1 cellular context compared by ENCODE assay signal in genomic region chrX:54639346-54640102, GRCh38.
TF ChIP-seq lines count a peak whose summit lies in the region.

No MANE protein-coding gene starts in this region.

TF ChIP-seq in HEK293, 187 proteins besides CTCF, POLR2A, EP300 and RAD21 (continued from another document and continues in another):
- no peak for TF ChIP-seq HIC1 (tag by site-specific recombination; IDR thresholded peaks at IDR 0.05)
- no peak for TF ChIP-seq ZNF404 (tag by site-specific recombination; IDR thresholded peaks at IDR 0.05)
- TF ChIP-seq ZFP69B (tag by site-specific recombination; IDR thresholded peaks at IDR 0.05): peak; percentile 90
- no peak for TF ChIP-seq ZNF148 (tag by site-specific recombination; IDR thresholded peaks at IDR 0.05; ENCODE audit: borderline replicate concordance)
- TF ChIP-seq ZNF623 (tag by site-specific recombination; IDR thresholded peaks at IDR 0.05): no peak
- no peak for TF ChIP-seq EGR2 (tag by site-specific recombination; IDR thresholded peaks at IDR 0.05; ENCODE audit: low read depth)
- TF ChIP-seq ZNF311 (tag by site-specific recombination; IDR thresholded peaks at IDR 0.05; ENCODE audit: borderline replicate concordance): no peak
- no peak for TF ChIP-seq ZNF639 (tag by site-specific recombination; IDR thresholded peaks at IDR 0.05)
- no peak for TF ChIP-seq ZNF449 (tag by site-specific recombination; IDR thresholded peaks at IDR 0.05)
- TF ChIP-seq ZNF544 (tag by site-specific recombination; IDR thresholded peaks at IDR 0.05): no peak
- no peak for TF ChIP-seq ZFP3 (tag by site-specific recombination; IDR thresholded peaks at IDR 0.05; ENCODE audit: low read depth)
- TF ChIP-seq ZNF692 (tag by site-specific recombination; IDR thresholded peaks at IDR 0.05): peak; percentile 95
- TF ChIP-seq ZNF610 (tag by site-specific recombination; IDR thresholded peaks at IDR 0.05; ENCODE audit: borderline replicate concordance): peak; percentile 72; the same call in 1 of the 2 replicates
- TF ChIP-seq ZBTB11 (tag by site-specific recombination; conservative IDR thresholded peaks at IDR 0.05; ENCODE audit: low read depth): no peak; the same call in 1 of the 2 replicates
- TF ChIP-seq ZNF791 (tag by site-specific recombination; IDR thresholded peaks at IDR 0.05): no peak
- no peak for TF ChIP-seq YY1 (tag by site-specific recombination; IDR thresholded peaks at IDR 0.05)
- TF ChIP-seq ZBTB20 (tag by site-specific recombination; IDR thresholded peaks at IDR 0.05): peak; percentile 74
- TF ChIP-seq ZNF248 (tag by site-specific recombination; IDR thresholded peaks at IDR 0.05): no peak
- no peak for TF ChIP-seq GFI1B (tag by site-specific recombination; IDR thresholded peaks at IDR 0.05)
- peak; percentile 6; the same call in 1 of the 2 replicates for TF ChIP-seq ZNF76 (tag by site-specific recombination; IDR thresholded peaks at IDR 0.05; ENCODE audit: borderline replicate concordance, low read depth)
- 0 out of 2 replicates have a peak, but pooled peaks have one; percentile 27 for TF ChIP-seq ZNF24 (tag by site-specific recombination; IDR thresholded peaks at IDR 0.05)
- TF ChIP-seq TCF7L2 (IDR thresholded peaks at IDR 0.05; ENCODE audit: borderline replicate concordance, low read depth, low read length): no peak
- no peak for TF ChIP-seq ZNF274 (IDR thresholded peaks at IDR 0.05; ENCODE audit: low read length)
- no peak for TF ChIP-seq ZNF274 (tag by site-specific recombination; IDR thresholded peaks at IDR 0.05; ENCODE audit: borderline replicate concordance)
- TF ChIP-seq MEIS1 (CRISPR knock-in tag; IDR thresholded peaks at IDR 0.05; ENCODE audit: borderline replicate concordance): no peak
- no peak for TF ChIP-seq ZNF571 (tag by site-specific recombination; IDR thresholded peaks at IDR 0.05)
- 0 out of 2 replicates have a peak, but pooled peaks have one; percentile 35 for TF ChIP-seq ZNF501 (tag by site-specific recombination; IDR thresholded peaks at IDR 0.05)
- TF ChIP-seq ZNF26 (tag by site-specific recombination; IDR thresholded peaks at IDR 0.05): no peak
- peak; percentile 68 for TF ChIP-seq SETDB1 (IDR thresholded peaks at IDR 0.05; ENCODE audit: insufficient read length, low read length)
- TF ChIP-seq ZBTB17 (tag by site-specific recombination; IDR thresholded peaks at IDR 0.05): peak; percentile 80
- TF ChIP-seq ZNF280C (tag by site-specific recombination; IDR thresholded peaks at IDR 0.05): no peak
- no peak; the same call in 1 of the 2 replicates for TF ChIP-seq HOXD13 (CRISPR knock-in tag; IDR thresholded peaks at IDR 0.05; ENCODE audit: borderline replicate concordance)
- TF ChIP-seq KLF7 (tag by site-specific recombination; IDR thresholded peaks at IDR 0.05; ENCODE audit: borderline replicate concordance): peak; percentile 49; the same call in 1 of the 2 replicates
- TF ChIP-seq ZBTB7A (tag by site-specific recombination; IDR thresholded peaks at IDR 0.05; ENCODE audit: low read depth): no peak
- TF ChIP-seq SP7 (tag by site-specific recombination; IDR thresholded peaks at IDR 0.05): no peak; the same call in 1 of the 2 replicates
- TF ChIP-seq GLI2 (tag by site-specific recombination; IDR thresholded peaks at IDR 0.05; ENCODE audit: borderline replicate concordance, low read depth): no peak
- peak; percentile 42; the same call in 1 of the 2 replicates for TF ChIP-seq KLF10 (tag by site-specific recombination; IDR thresholded peaks at IDR 0.05)
- TF ChIP-seq PRDM1 (tag by site-specific recombination; IDR thresholded peaks at IDR 0.05): peak; percentile 21
- TF ChIP-seq ZNF146 (tag by site-specific recombination; IDR thresholded peaks at IDR 0.05): no peak
- no peak for TF ChIP-seq ZSCAN16 (tag by site-specific recombination; IDR thresholded peaks at IDR 0.05)
- peak; percentile 80 for TF ChIP-seq SP2 (tag by site-specific recombination; IDR thresholded peaks at IDR 0.05)
- TF ChIP-seq ZNF266 (tag by site-specific recombination; IDR thresholded peaks at IDR 0.05; ENCODE audit: low read depth): no peak
- TF ChIP-seq ZNF629 (tag by site-specific recombination; IDR thresholded peaks at IDR 0.05): peak; percentile 92
- TF ChIP-seq ZBTB1 (tag by site-specific recombination; IDR thresholded peaks at IDR 0.05): no peak
- TF ChIP-seq ZNF214 (tag by site-specific recombination; IDR thresholded peaks at IDR 0.05; ENCODE audit: borderline replicate concordance): no peak
- no peak for TF ChIP-seq BCL6B (tag by site-specific recombination; IDR thresholded peaks at IDR 0.05)
